Comparison of ENCODE assay signal across 8 cellular contexts in the genomic region with DNA sequence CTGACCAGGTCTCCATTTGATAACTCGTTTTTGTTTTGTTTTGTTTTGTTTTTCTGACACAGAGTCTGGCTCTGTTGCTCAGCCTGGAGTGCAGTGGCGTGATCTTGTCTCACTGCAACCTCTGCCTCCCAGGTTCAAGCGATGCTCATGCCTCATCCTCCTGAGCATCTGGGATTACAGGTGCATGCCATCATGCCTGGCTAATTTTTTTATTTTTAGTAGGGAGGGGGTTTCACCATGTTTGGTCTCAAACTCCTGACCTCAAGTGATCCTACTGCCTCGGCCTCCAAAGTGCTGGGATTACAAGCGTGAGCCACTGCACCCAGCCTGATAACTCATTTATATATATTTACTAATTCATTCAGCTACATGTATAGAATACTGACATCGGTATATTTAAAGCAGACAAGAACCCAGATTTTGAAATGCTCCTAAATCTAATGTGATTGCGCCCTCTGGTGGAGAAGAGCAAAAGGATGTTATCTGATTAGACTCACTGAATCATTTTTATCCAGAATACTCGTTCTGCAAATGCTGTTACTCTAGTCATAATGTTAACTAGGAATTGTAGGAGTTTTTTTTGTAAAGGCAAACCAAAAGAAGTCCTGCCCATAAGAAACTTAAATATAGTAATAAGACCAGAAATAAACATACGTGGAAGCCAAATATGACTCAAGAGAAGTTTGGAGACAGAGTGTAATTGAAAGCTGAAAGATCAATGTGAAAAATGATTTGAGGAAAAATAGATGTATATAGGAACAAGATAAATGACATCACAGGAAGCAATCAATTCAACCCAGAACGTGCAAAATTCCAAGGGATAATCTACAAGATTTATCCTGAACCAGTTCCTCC. TPM values are rescaled to one million over a fixed set of nuclear protein-coding genes. Genes with fewer than 3 reads are reported as not detected.
DNase-seq lines count a peak whose midpoint lies in the region; ATAC-seq and TF ChIP-seq lines count a peak whose summit lies in the region.

No MANE protein-coding gene starts in this region.

- no peak overlapping the region for H3K27ac Mint-ChIP-seq in activated CD4-positive, alpha-beta memory T cell treated with anti-CD3 and anti-CD28 coated beads, Interleukin-2, amount 10 ng/mL, durations not matched to agents 7 days and 5 days

- peaks cover 44% of the 10 kb centered on the region for H3K27me3 Mint-ChIP-seq in activated CD4-positive, alpha-beta memory T cell treated with anti-CD3 and anti-CD28 coated beads, Interleukin-2, amount 10 ng/mL, durations not matched to agents 7 days and 5 days

- H3K36me3 Mint-ChIP-seq in activated CD4-positive, alpha-beta memory T cell treated with anti-CD3 and anti-CD28 coated beads, Interleukin-2, amount 10 ng/mL, durations not matched to agents 7 days and 5 days (ENCODE audit: low read depth), result no peaks in the 10 kb centered on the region

- H3K4me1 ChIP-seq in GM23248 (ENCODE audit: insufficient read depth) (peaks cover 13% of the 10 kb centered on the region), gastroesophageal sphincter (peaks cover 0 to 38% (median 8%) of the 10 kb centered on the region in 3 donors), gastrocnemius medialis (peaks cover 0 to 4% of the 10 kb centered on the region in 2 donors)

- H3K27ac ChIP-seq in C4-2B, result no peak overlapping the region
- no peak overlapping the region for H3K27ac ChIP-seq in GM23248
- no peak overlapping the region for H3K27ac ChIP-seq in gastroesophageal sphincter
- no peak overlapping the region for H3K27ac ChIP-seq in gastrocnemius medialis

- intact Hi-C loops in gastrocnemius medialis (cut with DNase I; ENCODE audit: low total_unique reads), result no loop called here

- no peaks in the 10 kb centered on the region for H3K36me3 ChIP-seq in GM23248 (ENCODE audit: low read depth)
- no peaks in the 10 kb centered on the region for H3K36me3 ChIP-seq in gastroesophageal sphincter
- no peaks in the 10 kb centered on the region for H3K36me3 ChIP-seq in gastrocnemius medialis

- no peak for TF ChIP-seq EP300 in gastroesophageal sphincter (IDR thresholded peaks at IDR 0.05)

- DNase-seq in GM23248, result peak; percentile 88
- DNase-seq in NCI-H460 (ENCODE audit: extremely low read depth, low read depth), result peak; percentile 52
- peak; percentile 39 for DNase-seq in activated CD4-positive, alpha-beta memory T cell treated with anti-CD3 and anti-CD28 coated beads, Interleukin-2, amount 10 ng/mL, durations not matched to agents 7 days and 5 days
- no peak for DNase-seq in gastrocnemius medialis
- no peak for DNase-seq in GM19238 (ENCODE audit: insufficient read length, low spot score)
- no peak for DNase-seq in iPS-NIHi11 (ENCODE audit: low spot score)

- TF ChIP-seq CTCF in C4-2B (conservative IDR thresholded peaks at IDR 0.05), result peak; percentile 82
- peak; percentile 75 to 83 (median 78) for TF ChIP-seq CTCF in gastroesophageal sphincter (IDR thresholded peaks at IDR 0.05)
- peak; percentile 53 to 81 (median 63) for TF ChIP-seq CTCF in gastrocnemius medialis (IDR thresholded peaks at IDR 0.05 in 4 of 5, conservative IDR thresholded peaks at IDR 0.05 in 1 of 5)

- H3K4me3 ChIP-seq in GM23248 (no peak overlapping the region), gastroesophageal sphincter (no peak overlapping the region), gastrocnemius medialis (no peak overlapping the region)

- no peaks in the 10 kb centered on the region for H4K20me1 ChIP-seq in GM23248 (ENCODE audit: insufficient read depth)

- POLR2A ChIA-PET in activated CD4-positive, alpha-beta memory T cell treated with anti-CD3 and anti-CD28 coated beads, Interleukin-2, amount 10 ng/mL, durations not matched to agents 7 days and 5 days (lab: Charles Lee), result interaction anchor here (0.6 kb wide), 1 partner anchor 331 kb away, joined by 3 read pairs; no protein-coding TSS in a partner anchor

- no peak overlapping the region for H3K9ac ChIP-seq in GM23248

- WGBS in GM23248 (ENCODE audit: low coverage in 1 of 2, low lambda C conversion rate in 2 of 2, missing lambda C conversion rate in 2 of 2), 2 experiments, result 24% methylated on average over 10 of the region's 10 CpGs
- WGBS in gastroesophageal sphincter (ENCODE audit: low coverage in 1 of 2), 2 donors, result 11 to 19% methylated on average over 9 to 10 of the region's 10 CpGs

- no peak for TF ChIP-seq POLR2A in gastroesophageal sphincter (IDR thresholded peaks at IDR 0.05)
- no peak for TF ChIP-seq POLR2A in gastrocnemius medialis (IDR thresholded peaks at IDR 0.05)

- peaks cover 19% of the 10 kb centered on the region for H3F3A ChIP-seq in GM23248 (ENCODE audit: insufficient read depth)

- H3K27me3 ChIP-seq in GM23248 (replicated peaks; ENCODE audit: insufficient read depth) (no peaks in the 10 kb centered on the region), gastroesophageal sphincter (peaks cover 2% of the 10 kb centered on the region), gastrocnemius medialis (peaks cover 0 to 14% (median 10%) of the 10 kb centered on the region in 3 donors)

- H2AFZ ChIP-seq in GM23248, result no peak overlapping the region

- H3K9me3 Mint-ChIP-seq in activated CD4-positive, alpha-beta memory T cell treated with anti-CD3 and anti-CD28 coated beads, Interleukin-2, amount 10 ng/mL, durations not matched to agents 7 days and 5 days, result no peaks in the 10 kb centered on the region

- peaks cover 27% of the 10 kb centered on the region for H3K4me1 Mint-ChIP-seq in activated CD4-positive, alpha-beta memory T cell treated with anti-CD3 and anti-CD28 coated beads, Interleukin-2, amount 10 ng/mL, durations not matched to agents 7 days and 5 days

- CTCF ChIA-PET in activated CD4-positive, alpha-beta memory T cell treated with anti-CD3 and anti-CD28 coated beads, Interleukin-2, amount 10 ng/mL, durations not matched to agents 7 days and 5 days (lab: Charles Lee), result interaction anchor here (0.5 to 6.1 kb wide), 18 partner anchors 8 to 1478 kb away, joined by 3 to 53 read pairs (median 4); partner anchors contain the start of gene COX7A2

- in situ Hi-C loops in GM23248 (cut with MboI) (loop anchor here (10.0 to 25.0 kb wide), 4 partner anchors 799 to 1474 kb away; no protein-coding TSS in a partner anchor), gastrocnemius medialis (cut with MboI; ENCODE audit: low sequenced_read_pairs in 4 of 4) (loop anchor here (10.0 to 25.0 kb wide), 7 partner anchors 799 to 1549 kb away; partner anchors contain the start of gene SLC17A5 (in 1 of the 4))

- H3K4me2 ChIP-seq in GM23248 (ENCODE audit: unreplicated experiment), result peak overlapping the region; percentile 7

- ATAC-seq in gastroesophageal sphincter (no peak), gastrocnemius medialis (no peak)

- H3K4me3 Mint-ChIP-seq in activated CD4-positive, alpha-beta memory T cell treated with anti-CD3 and anti-CD28 coated beads, Interleukin-2, amount 10 ng/mL, durations not matched to agents 7 days and 5 days, result no peak overlapping the region

- H3K79me2 ChIP-seq in GM23248 (ENCODE audit: insufficient read depth), result no peaks in the 10 kb centered on the region

- H3K9me3 ChIP-seq in GM23248 (ENCODE audit: low read depth), result no peaks in the 10 kb centered on the region
- no peaks in the 10 kb centered on the region for H3K9me3 ChIP-seq in gastroesophageal sphincter
- no peaks in the 10 kb centered on the region for H3K9me3 ChIP-seq in gastrocnemius medialis

- no peaks in the 10 kb centered on the region for H3K9me2 ChIP-seq in GM23248 (ENCODE audit: insufficient read depth)

RNA-seq across cellular contexts. Expression of gene COL12A1, which starts 5.3 kb away (rescaled TPM):
- total RNA-seq in GM23248 (2014; rRNA removed; shearing (Covaris generic)), result 1,033 and 1,064 TPM in 2 replicates
- 232 and 253 TPM in 2 replicates for polyA plus RNA-seq in GM23248 (2016; fragmentation: Nextera tagmentation; extraction: Ambion mirVana)
- total RNA-seq in NCI-H460 (2014; rRNA removed; shearing (Covaris generic)), result 0.20 and 0.64 TPM in 2 replicates
- polyA plus RNA-seq in NCI-H460 (2014; cell fraction: nucleus; rRNA removed), result 2.3 and 4.8 TPM in 2 replicates
- total RNA-seq in activated CD4-positive, alpha-beta memory T cell treated with anti-CD3 and anti-CD28 coated beads, Interleukin-2, amount 10 ng/mL, durations not matched to agents 7 days and 5 days, result not detected
- total RNA-seq in gastroesophageal sphincter, result 100 to 1,000 TPM; 101 to 560 (median 237) TPM
- total RNA-seq in gastrocnemius medialis, result 10 to 100 TPM; 17.2 to 30.5 (median 22.4) TPM

RNA-seq across cellular contexts. Expression of gene COX7A2, which starts 32.5 kb away (rescaled TPM):
- 166 and 545 TPM in 2 replicates for total RNA-seq in GM23248 (2014; rRNA removed; shearing (Covaris generic))
- 666 and 696 TPM in 2 replicates for polyA plus RNA-seq in GM23248 (2016; fragmentation: Nextera tagmentation; extraction: Ambion mirVana)
- total RNA-seq in NCI-H460 (2014; rRNA removed; shearing (Covaris generic)), result 154 and 193 TPM in 2 replicates
- 533 and 746 TPM in 2 replicates for polyA plus RNA-seq in NCI-H460 (2014; cell fraction: nucleus; rRNA removed)
- 100 to 1,000 TPM; 469 to 471 TPM for total RNA-seq in activated CD4-positive, alpha-beta memory T cell treated with anti-CD3 and anti-CD28 coated beads, Interleukin-2, amount 10 ng/mL, durations not matched to agents 7 days and 5 days
- total RNA-seq in gastroesophageal sphincter (100 to 1,000 TPM; 148 to 764 (median 376) TPM), gastrocnemius medialis (100 to 1,000 TPM; 166 to 413 (median 222) TPM)

Comparison
In these comparisons a context has a peak if more than half of its experiments do, and no peak if none do; other contexts are left out.
1. DNase-seq: peak in GM23248 (single experiment), NCI-H460 (single experiment) and activated CD4-positive, alpha-beta memory T cell treated with anti-CD3 and anti-CD28 coated beads, Interleukin-2, amount 10 ng/mL, durations not matched to agents 7 days and 5 days (single experiment); none in gastrocnemius medialis (0 of 2), GM19238 (single experiment) and iPS-NIHi11 (single experiment).
2. RNA of gene COL12A1, which starts 5.3 kb away (total RNA-seq): 1,033 to 1,064 TPM in GM23248, 101 to 560 TPM in gastroesophageal sphincter and 17.2 to 30.5 TPM in gastrocnemius medialis; 0.20 to 0.64 TPM in NCI-H460 and not detected in activated CD4-positive, alpha-beta memory T cell treated with anti-CD3 and anti-CD28 coated beads, Interleukin-2, amount 10 ng/mL, durations not matched to agents 7 days and 5 days; every median in the first group is over 10 times any median in the second.
3. Peak in every context shown above with its lines, with median percentiles within 50 percentile points of each other: CTCF ChIP-seq.